13 cellular contexts compared by ENCODE assay signal in genomic region chr2:70043252-70043875, GRCh38. TPM values are rescaled to one million over a fixed set of nuclear protein-coding genes. Genes with fewer than 3 reads are reported as not detected.
DNase-seq lines count a peak whose midpoint lies in the region; ATAC-seq and TF ChIP-seq lines count a peak whose summit lies in the region.
"Had no signal": no experiment of that assay in that cellular context is flagged by ENCODE, and none has a peak within 500 bp of the region (broad histone marks: within the 10 kb centered on the region; RNA-seq: fewer than 3 reads in every experiment).

No MANE protein-coding gene starts in this region.

- ATAC-seq in Right ventricle myocardium inferior: no peak
- peak; percentile 17 to 41 for ATAC-seq in right cardiac atrium
- peak; percentile 88 for ATAC-seq in upper lobe of right lung
- no peak for ATAC-seq in GM21515 (IDR thresholded peaks at IDR 0.05; ENCODE audit: unreplicated experiment)
- no peak for ATAC-seq in mucosa of descending colon
- ATAC-seq: esophagus mucosa had no signal

- CTCF ChIA-PET in activated CD4-positive, alpha-beta T cell treated with anti-CD3 and anti-CD28 coated beads, Interleukin-2, amount 10 ng/mL, durations not matched to agents 7 days and 5 days (lab: Charles Lee): interaction anchor here (0.8 to 4.1 kb wide), 9 partner anchors 10 to 98 kb away, joined by 3 to 20 read pairs (median 5); no protein-coding TSS in a partner anchor

- peaks cover 6% of the 10 kb centered on the region for H3K9me3 Mint-ChIP-seq in activated CD4-positive, alpha-beta T cell treated with anti-CD3 and anti-CD28 coated beads, Interleukin-2, amount 10 ng/mL, durations not matched to agents 7 days and 5 days

- H3K4me1 ChIP-seq in left ventricle myocardium inferior (peaks cover 26% of the 10 kb centered on the region), right cardiac atrium (ENCODE audit: control insufficient read depth, insufficient read depth, low read length) (peaks cover 2% of the 10 kb centered on the region), upper lobe of right lung (peaks cover 14% of the 10 kb centered on the region), mucosa of descending colon (ENCODE audit: low read depth) (no peaks in the 10 kb centered on the region)
- H3K4me1 ChIP-seq: BE2C had no signal

- H3K36me3 ChIP-seq in left ventricle myocardium inferior (peaks cover 3% of the 10 kb centered on the region), upper lobe of right lung (peaks cover 9% of the 10 kb centered on the region), mucosa of descending colon (ENCODE audit: low read depth) (no peaks in the 10 kb centered on the region)
- H3K36me3 ChIP-seq: BE2C had no signal

- H3K4me3 ChIP-seq in left ventricle myocardium inferior (no peak overlapping the region), right cardiac atrium (ENCODE audit: low read length) (no peak overlapping the region), upper lobe of right lung (no peak overlapping the region), mucosa of descending colon (no peak overlapping the region)

- intact Hi-C loops in Right ventricle myocardium inferior (cut with DNase I) (no loop called here), left ventricle myocardium inferior (cut with micrococcal nuclease) (no loop called here), right cardiac atrium (cut with DNase I) (no loop called here), upper lobe of right lung (cut with DNase I) (no loop called here), mucosa of descending colon (cut with DNase I, micrococcal nuclease) (no loop called here)

- H3K4me3 Mint-ChIP-seq in activated CD4-positive, alpha-beta T cell treated with anti-CD3 and anti-CD28 coated beads, Interleukin-2, amount 10 ng/mL, durations not matched to agents 7 days and 5 days: peak overlapping the region; percentile 45

- H3K4me1 Mint-ChIP-seq in activated CD4-positive, alpha-beta T cell treated with anti-CD3 and anti-CD28 coated beads, Interleukin-2, amount 10 ng/mL, durations not matched to agents 7 days and 5 days: peaks cover 68% of the 10 kb centered on the region

- 85% methylated on average over 9 of the region's 9 CpGs for WGBS in right cardiac atrium

- H3K27me3 ChIP-seq in left ventricle myocardium inferior (ENCODE audit: low read depth) (no peaks in the 10 kb centered on the region), right cardiac atrium (ENCODE audit: control insufficient read depth, insufficient read depth) (no peaks in the 10 kb centered on the region), upper lobe of right lung (no peaks in the 10 kb centered on the region)
- H3K27me3 ChIP-seq: BE2C had no signal

- peak overlapping the region; percentile 90 for H3K27ac Mint-ChIP-seq in activated CD4-positive, alpha-beta T cell treated with anti-CD3 and anti-CD28 coated beads, Interleukin-2, amount 10 ng/mL, durations not matched to agents 7 days and 5 days

- no peaks in the 10 kb centered on the region for H3K27me3 Mint-ChIP-seq in activated CD4-positive, alpha-beta T cell treated with anti-CD3 and anti-CD28 coated beads, Interleukin-2, amount 10 ng/mL, durations not matched to agents 7 days and 5 days

- no peak overlapping the region for H3K27ac ChIP-seq in left ventricle myocardium inferior (replicated peaks)
- H3K27ac ChIP-seq in right cardiac atrium (ENCODE audit: low read length): no peak overlapping the region
- peak overlapping the region; percentile 33 for H3K27ac ChIP-seq in upper lobe of right lung
- H3K27ac ChIP-seq: KMS-11 had no signal

- POLR2A ChIA-PET in activated CD4-positive, alpha-beta T cell treated with anti-CD3 and anti-CD28 coated beads, Interleukin-2, amount 10 ng/mL, durations not matched to agents 7 days and 5 days (lab: Charles Lee): interaction anchor here (0.5 to 0.8 kb wide), 2 partner anchors 28 to 119 kb away, joined by 3 read pairs; no protein-coding TSS in a partner anchor

- TF ChIP-seq CTCF in left ventricle myocardium inferior (IDR thresholded peaks at IDR 0.05; ENCODE audit: borderline replicate concordance): no peak
- TF ChIP-seq CTCF in upper lobe of right lung (IDR thresholded peaks at IDR 0.05): no peak
- no peak for TF ChIP-seq CTCF in mucosa of descending colon (IDR thresholded peaks at IDR 0.05)

- no peaks in the 10 kb centered on the region for H3K9me3 ChIP-seq in left ventricle myocardium inferior (replicated peaks)
- no peaks in the 10 kb centered on the region for H3K9me3 ChIP-seq in right cardiac atrium (ENCODE audit: control insufficient read depth, low read length)
- H3K9me3 ChIP-seq in upper lobe of right lung: no peaks in the 10 kb centered on the region
- no peaks in the 10 kb centered on the region for H3K9me3 ChIP-seq in mucosa of descending colon
- H3K9me3 ChIP-seq: BE2C had no signal

- DNase-seq in Right ventricle myocardium inferior (ENCODE audit: missing footprints) (peak; percentile 78), left ventricle myocardium inferior (no peak), right cardiac atrium (peak in 2 of 3 donors; percentile 22 to 67), upper lobe of right lung (peak; percentile 68), mucosa of descending colon (no peak), medulla oblongata (ENCODE audit: extremely low spot score) (no peak)
- DNase-seq in activated CD4-positive, alpha-beta T cell treated with anti-CD3 and anti-CD28 coated beads, Interleukin-2, amount 10 ng/mL, durations not matched to agents 7 days and 5 days: peak; percentile 71
- DNase-seq: H7, SHP77 had no signal

- peaks cover 49% of the 10 kb centered on the region for H3K36me3 Mint-ChIP-seq in activated CD4-positive, alpha-beta T cell treated with anti-CD3 and anti-CD28 coated beads, Interleukin-2, amount 10 ng/mL, durations not matched to agents 7 days and 5 days (ENCODE audit: low read depth)

RNA-seq across cellular contexts. Expression of gene PCBP1, which starts 43.9 kb away (rescaled TPM):
- total RNA-seq in Right ventricle myocardium inferior (203 TPM), left ventricle myocardium inferior (205 TPM), right cardiac atrium (100 to 1,000 TPM; 233 to 259 (median 239) TPM), upper lobe of right lung (337 TPM), mucosa of descending colon (100 to 1,000 TPM; 243 to 383 (median 266) TPM)
- 100 to 1,000 TPM; 527 to 544 TPM for total RNA-seq in activated CD4-positive, alpha-beta T cell treated with anti-CD3 and anti-CD28 coated beads, Interleukin-2, amount 10 ng/mL, durations not matched to agents 7 days and 5 days
- 280 TPM for polyA plus RNA-seq in right cardiac atrium

Comparison
In these comparisons a context has a peak if more than half of its experiments do, and no peak if none do; other contexts are left out.
1. ATAC-seq: peak in right cardiac atrium (2 of 2) and upper lobe of right lung (single experiment); none in Right ventricle myocardium inferior (single experiment), GM21515 (single experiment) and mucosa of descending colon (single experiment).
2. DNase-seq: peak in Right ventricle myocardium inferior (single experiment), activated CD4-positive, alpha-beta T cell treated with anti-CD3 and anti-CD28 coated beads, Interleukin-2, amount 10 ng/mL, durations not matched to agents 7 days and 5 days (single experiment), right cardiac atrium (2 of 3) and upper lobe of right lung (single experiment); none in left ventricle myocardium inferior (single experiment), mucosa of descending colon (0 of 3) and medulla oblongata (single experiment).